8 cellular contexts compared by ENCODE assay signal in the genomic region with DNA sequence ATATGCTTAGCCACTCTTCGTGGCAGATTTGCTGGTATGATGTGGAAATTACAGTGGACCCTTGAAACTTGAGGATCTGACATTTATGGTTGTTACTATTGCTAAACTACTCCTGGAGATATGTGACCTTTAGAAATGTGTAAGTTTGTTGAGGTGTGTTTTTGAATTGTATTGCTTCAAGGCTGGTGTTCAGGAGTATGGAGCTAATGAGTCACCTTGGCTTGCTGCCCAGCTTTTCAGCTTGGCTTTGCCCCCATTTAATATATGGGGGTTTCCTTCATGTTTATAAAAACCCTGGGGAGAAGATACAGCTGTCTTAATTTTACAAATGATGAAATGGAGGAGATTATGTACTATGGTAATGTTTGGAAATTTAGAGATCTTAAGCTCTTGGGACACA. TPM values are rescaled to one million over a fixed set of nuclear protein-coding genes. Genes with fewer than 3 reads are reported as not detected.
DNase-seq lines count a peak whose midpoint lies in the region; ATAC-seq, FAIRE-seq and TF ChIP-seq lines count a peak whose summit lies in the region.

No MANE protein-coding gene starts in this region.

- H3K27ac ChIP-seq in SK-N-SH (ENCODE audit: low read depth in 2 of 2, low read length in 1 of 2), result peak overlapping the region in 1 of 2 experiments; percentile 49; a peak in 2 of 4 replicates
- no peak overlapping the region for H3K27ac ChIP-seq in brain microvascular endothelial cell
- no peak overlapping the region for H3K27ac ChIP-seq in osteoblast (ENCODE audit: low read depth, low read length)
- no peak overlapping the region for H3K27ac ChIP-seq in kidney (ENCODE audit: low read depth in 2 of 2, low read length in 2 of 2)

- H3K79me2 ChIP-seq in SK-N-SH (ENCODE audit: insufficient read depth) (peaks cover 55% of the 10 kb centered on the region), osteoblast (ENCODE audit: insufficient read depth, low read length) (peaks cover 47% of the 10 kb centered on the region)

- no peak for TF ChIP-seq EP300 in SK-N-SH (IDR thresholded peaks at IDR 0.05; ENCODE audit: borderline replicate concordance in 1 of 2, low read depth in 1 of 2, low read length in 1 of 2)

- in situ Hi-C loops in brain microvascular endothelial cell (cut with HindIII; ENCODE audit: low pct_ligation_motif_present, low sequenced_read_pairs), result no loop called here

- H4K20me1 ChIP-seq in SK-N-SH (ENCODE audit: insufficient read depth) (peaks cover 59% of the 10 kb centered on the region), osteoblast (ENCODE audit: insufficient read depth, low read length) (peaks cover 28% of the 10 kb centered on the region)

- TF ChIP-seq POLR2A in GM12892 (IDR thresholded peaks at IDR 0.05; ENCODE audit: low read depth, low read length), result no peak

- no peak for TF ChIP-seq RAD21 in SK-N-SH (IDR thresholded peaks at IDR 0.05; ENCODE audit: low read length)

- CTCF ChIA-PET in SK-N-SH (lab: Yijun Ruan, JAX), result interaction anchor here (0.6 to 5.3 kb wide), 12 partner anchors 14 to 1004 kb away, joined by 3 to 22 read pairs (median 3); a partner anchor contains a TSS

- intact Hi-C loops in kidney (cut with DNase I), result no loop called here

- H3K9ac ChIP-seq in SK-N-SH, result no peak overlapping the region
- no peak overlapping the region for H3K9ac ChIP-seq in kidney (ENCODE audit: low read length in 2 of 2)

- ATAC-seq in left lobe of liver, result no peak

- peaks cover 28% of the 10 kb centered on the region for H3F3A ChIP-seq in SK-N-SH (replicated peaks; ENCODE audit: insufficient read depth)

- FAIRE-seq in GM12892 (lab: Jason Lieb, UNC) (peak; percentile 9), kidney (lab: Jason Lieb, UNC) (no peak)

- H3K36me3 ChIP-seq in SK-N-SH (replicated peaks in 1 of 2; ENCODE audit: control insufficient read depth in 1 of 2, insufficient read depth in 2 of 2, low read length in 1 of 2) (peaks cover 42 to 51% of the 10 kb centered on the region in 2 experiments), brain microvascular endothelial cell (replicated peaks) (peaks cover 23% of the 10 kb centered on the region), osteoblast (ENCODE audit: insufficient read depth, low read length) (peaks cover 5% of the 10 kb centered on the region), kidney (ENCODE audit: control insufficient read depth in 1 of 2, insufficient read depth in 2 of 2, low read length in 2 of 2) (peaks cover 6 to 32% of the 10 kb centered on the region in 2 donors)

- H2AFZ ChIP-seq in SK-N-SH (ENCODE audit: low read depth), result no peak overlapping the region
- no peak overlapping the region for H2AFZ ChIP-seq in osteoblast (ENCODE audit: low read length)

- H3K4me1 ChIP-seq in SK-N-SH (ENCODE audit: control insufficient read depth in 1 of 2, insufficient read depth in 2 of 2, low read depth in 1 of 2, low read length in 1 of 2) (peaks cover 0 to 18% of the 10 kb centered on the region in 2 experiments; a peak in 3 of 4 replicates), osteoblast (ENCODE audit: insufficient read depth, low read length) (peaks cover 15% of the 10 kb centered on the region), kidney (ENCODE audit: control insufficient read depth in 1 of 2, insufficient read depth in 1 of 2, low read depth in 1 of 2, low read length in 2 of 2) (peaks cover 0 to 3% of the 10 kb centered on the region in 2 donors)

- POLR2A ChIA-PET in SK-N-SH (lab: Yijun Ruan, JAX), result interaction anchor here (1.3 kb wide), 1 partner anchor 12 kb away, joined by 3 read pairs; a partner anchor contains a TSS

- H3K4me3 ChIP-seq in SK-N-SH (ENCODE audit: low read depth in 2 of 2, low read length in 1 of 2) (no peak overlapping the region), brain microvascular endothelial cell (ENCODE audit: low read depth, low read length) (no peak overlapping the region), osteoblast (ENCODE audit: insufficient read depth, low read length) (no peak overlapping the region), kidney (ENCODE audit: low read length in 2 of 2) (no peak overlapping the region)

- H3K4me2 ChIP-seq in SK-N-SH, result peak overlapping the region; percentile 16; the same call in 1 of the 2 replicates
- no peak overlapping the region for H3K4me2 ChIP-seq in osteoblast (ENCODE audit: insufficient read depth, low read length)

- WGBS in SK-N-SH (ENCODE audit: low lambda C conversion rate), result 67% methylated on average over 1 of the region's 1 CpG

- H3K9me2 ChIP-seq in SK-N-SH, result no peaks in the 10 kb centered on the region

- no peaks in the 10 kb centered on the region for H3K27me3 ChIP-seq in SK-N-SH (ENCODE audit: insufficient read depth)
- no peaks in the 10 kb centered on the region for H3K27me3 ChIP-seq in brain microvascular endothelial cell (replicated peaks)
- no peaks in the 10 kb centered on the region for H3K27me3 ChIP-seq in osteoblast (ENCODE audit: insufficient read depth, low read length)

- TF ChIP-seq CTCF in SK-N-SH (IDR thresholded peaks at IDR 0.05) (no peak), brain microvascular endothelial cell (IDR thresholded peaks at IDR 0.05; ENCODE audit: low read depth, low read length, missing control alignments) (no peak), osteoblast (IDR thresholded peaks at IDR 0.05; ENCODE audit: extremely low read depth, low read depth, low read length) (no peak), kidney (IDR thresholded peaks at IDR 0.05; ENCODE audit: borderline replicate concordance, extremely low read depth, insufficient read depth) (no peak)

- H3K9me3 ChIP-seq in SK-N-SH (no peaks in the 10 kb centered on the region), osteoblast (ENCODE audit: low read depth, low read length) (no peaks in the 10 kb centered on the region), kidney (ENCODE audit: control insufficient read depth in 1 of 2, low read length in 2 of 2) (no peaks in the 10 kb centered on the region)

- DNase-seq in GM12892 (ENCODE audit: insufficient read length), result no peak
- no peak for DNase-seq in SK-N-SH
- peak; percentile 62 for DNase-seq in brain microvascular endothelial cell
- peak; percentile 65 for DNase-seq in osteoblast (ENCODE audit: insufficient read length, low spot score, missing footprints)
- DNase-seq in NCI-H1417 treated with DMSO at 0.1 percent for 48 hours (lab: John Stamatoyannopoulos, UW), result no peak
- no peak for DNase-seq in kidney
- no peak for DNase-seq in cerebellar nuclear complex (lab: John Stamatoyannopoulos, UW)
- no peak for DNase-seq in left lobe of liver (ENCODE audit: low spot score)

TF ChIP-seq in SK-N-SH, 30 proteins besides CTCF, POLR2A, EP300 and RAD21:
- TF ChIP-seq JUND (IDR thresholded peaks at IDR 0.05) (peak; percentile 80), TCF12 (IDR thresholded peaks at IDR 0.05) (peak; percentile 61), NFIC (IDR thresholded peaks at IDR 0.05; ENCODE audit: borderline replicate concordance) (peak; percentile 94), FOSL2 (IDR thresholded peaks at IDR 0.05; ENCODE audit: borderline replicate concordance, low read depth) (peak; percentile 68; the same call in 1 of the 2 replicates), RFX5 (IDR thresholded peaks at IDR 0.05; ENCODE audit: low read length) (no peak)
TF ChIP-seq in SK-N-SH: peak in this region for 4.

RNA-seq across cellular contexts. Expression of a gene that starts 11.6 kb away (rescaled TPM):
- 17.3 TPM for polyA plus RNA-seq in GM12892 (2012; ENCODE audit: missing spikeins)
- polyA plus RNA-seq in SK-N-SH (2012; rRNA removed), result 27.2 and 36.8 TPM in 2 replicates
- 36.1 and 38.5 TPM in 2 replicates for polyA plus RNA-seq in SK-N-SH (2012; cell fraction: cytosol; rRNA removed)
- 25.1 and 58.0 TPM in 2 replicates for polyA plus RNA-seq in SK-N-SH (2012; cell fraction: nucleus; rRNA removed)
- 166 and 175 TPM in 2 replicates for total RNA-seq in osteoblast
- total RNA-seq in kidney, result 64.4 TPM
- 29.3 TPM for polyA plus RNA-seq in kidney (ENCODE audit: insufficient read depth, low read depth, low replicate concordance)
- 32.1 TPM for total RNA-seq in left lobe of liver

Comparison
In these comparisons a context has a peak if more than half of its experiments do, and no peak if none do; other contexts are left out.
1. DNase-seq: peak in brain microvascular endothelial cell (single experiment) and osteoblast (single experiment); none in GM12892 (single experiment), SK-N-SH (single experiment), NCI-H1417 treated with DMSO at 0.1 percent for 48 hours (single experiment), kidney (single experiment), cerebellar nuclear complex (0 of 2) and left lobe of liver (single experiment).